ENCODE assay signal across 8 cellular contexts in genomic region chr6:48765352-48765961, GRCh38.
DNase-seq lines count a peak whose midpoint lies in the region; ATAC-seq, FAIRE-seq and TF ChIP-seq lines count a peak whose summit lies in the region.

No MANE protein-coding gene starts in this region.

- FAIRE-seq in GM19239 (lab: Jason Lieb, UNC) = no peak

- in situ Hi-C loops in transverse colon (cut with MboI; ENCODE audit: low pct_ligation_motif_present in 1 of 4, low pct_unique_long_range_greater_than_20kb in 1 of 4, low sequenced_read_pairs in 3 of 4) = loop anchor here in 3 of 4 donors (25.0 kb wide), 1 partner anchor 978 kb away; the partner anchor contains the start of gene OPN5 (in 3 of the 3)

- H3K27me3 ChIP-seq in cardiac muscle cell (no peaks in the 10 kb centered on the region), transverse colon (no peaks in the 10 kb centered on the region)

- no peaks in the 10 kb centered on the region for H3K4me1 ChIP-seq in cardiac muscle cell (ENCODE audit: low read depth)
- H3K4me1 ChIP-seq in transverse colon = no peaks in the 10 kb centered on the region

- H3K27ac ChIP-seq in cardiac muscle cell = no peak overlapping the region
- H3K27ac ChIP-seq in VCaP = no peak overlapping the region
- H3K27ac ChIP-seq in transverse colon = no peak overlapping the region

- intact Hi-C loops in Right ventricle myocardium inferior (cut with DNase I) = loop anchor here (5.0 kb wide), 1 partner anchor 978 kb away; no protein-coding TSS in a partner anchor
- intact Hi-C loops in transverse colon (cut with DNase I; ENCODE audit: low total_unique reads) = no loop called here

- no peak overlapping the region for H3K4me3 ChIP-seq in cardiac muscle cell
- H3K4me3 ChIP-seq in transverse colon = no peak overlapping the region

- peak; percentile 70 for TF ChIP-seq CTCF in cardiac muscle cell (IDR thresholded peaks at IDR 0.05; ENCODE audit: low read depth, low read length)
- TF ChIP-seq CTCF in VCaP (conservative IDR thresholded peaks at IDR 0.05) = peak; percentile 75
- peak in 3 of 5 experiments; percentile 19 to 25 (median 22) for TF ChIP-seq CTCF in transverse colon (IDR thresholded peaks at IDR 0.05)

- ATAC-seq in Right ventricle myocardium inferior = no peak

- no peaks in the 10 kb centered on the region for H3K36me3 ChIP-seq in cardiac muscle cell
- H3K36me3 ChIP-seq in transverse colon = no peaks in the 10 kb centered on the region

- TF ChIP-seq EP300 in transverse colon (IDR thresholded peaks at IDR 0.05; ENCODE audit: low read depth) = no peak

- DNase-seq in cardiac muscle cell (ENCODE audit: low read depth in 1 of 2, low spot score in 1 of 2) (peak; percentile 79 to 83), Right ventricle myocardium inferior (ENCODE audit: missing footprints) (no peak), NCI-H146 treated with DMSO at 0.1 percent for 48 hours (lab: John Stamatoyannopoulos, UW; ENCODE audit: unreplicated experiment) (peak; percentile 81), iPS DF 19.7 (ENCODE audit: low read depth, low spot score) (peak; percentile 7), transverse colon (no peak), GM19239 (ENCODE audit: insufficient read length, low spot score) (no peak)
- no peak for DNase-seq in activated naive CD4-positive, alpha-beta T cell treated with anti-CD3 and anti-CD28 coated beads, Interleukin-2, amount 50 U/mL, for 16 hours

- 6 to 10% methylated on average over 7 of the region's 7 CpGs for WGBS in transverse colon (ENCODE audit: low coverage in 1 of 2), 2 donors

- H3K9me3 ChIP-seq in cardiac muscle cell (ENCODE audit: low read depth) (no peaks in the 10 kb centered on the region), transverse colon (no peaks in the 10 kb centered on the region)

- no peak for TF ChIP-seq POLR2A in transverse colon (IDR thresholded peaks at IDR 0.05)

Comparison
In these comparisons a context has a peak if more than half of its experiments do, and no peak if none do; other contexts are left out.
1. DNase-seq: peak in cardiac muscle cell (2 of 2), NCI-H146 treated with DMSO at 0.1 percent for 48 hours (single experiment) and iPS DF 19.7 (single experiment); none in Right ventricle myocardium inferior (single experiment), transverse colon (single experiment), activated naive CD4-positive, alpha-beta T cell treated with anti-CD3 and anti-CD28 coated beads, Interleukin-2, amount 50 U/mL, for 16 hours (single experiment) and GM19239 (single experiment).
2. CTCF ChIP-seq: peak in every context shown above with its lines; median percentile 75 in VCaP; 70 in cardiac muscle cell; 22 in transverse colon.